ENCODE assay signal across 9 cellular contexts in genomic region chr2:73999881-74000597, GRCh38. TPM values are rescaled to one million over a fixed set of nuclear protein-coding genes. Genes with fewer than 3 reads are reported as not detected.
A peak's percentile ranks its signal among the peaks of the same experiment; 100 is the strongest.
DNase-seq lines count a peak whose midpoint lies in the region; ATAC-seq and TF ChIP-seq lines count a peak whose summit lies in the region.
"Had no signal": no experiment of that assay in that cellular context is flagged by ENCODE, and none has a peak within 500 bp of the region (broad histone marks: within the 10 kb centered on the region; RNA-seq: fewer than 3 reads in every experiment).

No MANE protein-coding gene starts in this region.

- H3K4me3 Mint-ChIP-seq in natural killer cell (peak overlapping the region; percentile 21), H9 (peak overlapping the region in 1 of 2 experiments; percentile 17; a peak in 2 of 5 replicates)

- H2BK15ac ChIP-seq in H9 (ENCODE audit: low read depth, low read length) = no peak overlapping the region

- WGBS in H9 (ENCODE audit: extremely low coverage, insufficient read length, low lambda C conversion rate) = no CpG with 5 or more reads among the region's 10 CpGs

- H3K27me3 Mint-ChIP-seq in natural killer cell (ENCODE audit: low read depth in 2 of 2) (no peaks in the 10 kb centered on the region), H9 (ENCODE audit: low read depth) (peaks cover 18% of the 10 kb centered on the region)

- H3K4me1 Mint-ChIP-seq in natural killer cell (peaks cover 62 to 74% of the 10 kb centered on the region in 2 donors), H9 (peaks cover 62 to 75% of the 10 kb centered on the region in 2 experiments)

- H3K23me2 ChIP-seq in H9 (ENCODE audit: insufficient read length, low read depth, low read length, poor library complexity, severe bottlenecking) = no peaks in the 10 kb centered on the region

- no peak overlapping the region for H2BK5ac ChIP-seq in H9 (ENCODE audit: insufficient read length, low read length)

- H3K36me3 ChIP-seq in BLaER1 (peaks cover 57% of the 10 kb centered on the region), ascending aorta (no peaks in the 10 kb centered on the region)

- H2BK120ac ChIP-seq in H9 (ENCODE audit: low read depth, low read length, poor library complexity, severe bottlenecking) = no peak overlapping the region

- intact Hi-C loops in natural killer cell (cut with micrococcal nuclease) (loop anchor here (2.0 to 10.0 kb wide), 2 partner anchors 13 to 95 kb away; no protein-coding TSS in a partner anchor), ascending aorta (cut with DNase I) (loop anchor here (5.0 kb wide), 1 partner anchor 122 kb away; no protein-coding TSS in a partner anchor)

- no peaks in the 10 kb centered on the region for H3K9me3 Mint-ChIP-seq in natural killer cell
- H3K9me3 Mint-ChIP-seq in H9 = no peaks in the 10 kb centered on the region; a peak in 1 of 5 replicates

- TF ChIP-seq CTCF in cardiac fibroblast (IDR thresholded peaks at IDR 0.05; ENCODE audit: low read depth, low read length) (no peak), natural killer cell (IDR thresholded peaks at IDR 0.05) (no peak), H9 (conservative IDR thresholded peaks at IDR 0.05) (no peak), ascending aorta (IDR thresholded peaks at IDR 0.05) (no peak)

- no peak overlapping the region for H3K18ac ChIP-seq in H9 (ENCODE audit: insufficient read length, low read depth, low read length)

- H4K91ac ChIP-seq in H9 (ENCODE audit: insufficient read length, low read depth, low read length) = no peak overlapping the region

- H3K36me3 Mint-ChIP-seq in natural killer cell = no peaks in the 10 kb centered on the region
- peaks cover 0 to 3% (median 0%) of the 10 kb centered on the region in 3 experiments; a peak in 3 of 7 replicates for H3K36me3 Mint-ChIP-seq in H9 (ENCODE audit: insufficient read depth in 1 of 3, low read depth in 3 of 3)

- H3K27ac Mint-ChIP-seq in natural killer cell (peak overlapping the region; percentile 79 to 92), H9 (no peak overlapping the region; a peak in 1 of 7 replicates)

- peak overlapping the region; percentile 99 for H3K4me2 ChIP-seq in BLaER1
- H3K4me2 ChIP-seq in H9 (ENCODE audit: insufficient read depth, insufficient read length, low read length) = no peak overlapping the region

- H3K27me3 ChIP-seq in BLaER1 (no peaks in the 10 kb centered on the region), H9 (ENCODE audit: insufficient read depth, low read length) (no peaks in the 10 kb centered on the region; the same call in 1 of the 2 replicates), ascending aorta (no peaks in the 10 kb centered on the region)

- H3K56ac ChIP-seq in H9 (ENCODE audit: insufficient read length, low read depth, low read length) = no peak overlapping the region

- no peak overlapping the region for H2AFZ ChIP-seq in H9 (ENCODE audit: low read length)

- H3K14ac ChIP-seq in H9 (ENCODE audit: insufficient read depth, low read length) = no peak overlapping the region

- no peak overlapping the region for H3K23ac ChIP-seq in H9 (ENCODE audit: insufficient read length, low read depth, low read length)

- H3K79me2 ChIP-seq in H9 (ENCODE audit: insufficient read depth, low read length) = peaks cover 2% of the 10 kb centered on the region; the same call in 1 of the 2 replicates

- H2AK5ac ChIP-seq in H9 (ENCODE audit: insufficient read length, low read length) = no peak overlapping the region

- no peak overlapping the region for H2BK20ac ChIP-seq in H9 (ENCODE audit: low read depth, low read length, poor library complexity, severe bottlenecking)

- no peak overlapping the region for H4K8ac ChIP-seq in H9 (replicated peaks; ENCODE audit: insufficient read length, low read depth, low read length)

- no peak overlapping the region for H3K4ac ChIP-seq in H9 (ENCODE audit: low read depth, low read length)

- H4K5ac ChIP-seq in H9 (ENCODE audit: insufficient read length, low read depth, low read length) = no peak overlapping the region

- H3K9me3 ChIP-seq in BLaER1 (no peaks in the 10 kb centered on the region), H9 (ENCODE audit: control insufficient read depth, low read depth, low read length) (no peaks in the 10 kb centered on the region), ascending aorta (no peaks in the 10 kb centered on the region)

- no peak overlapping the region for H3K27ac ChIP-seq in BLaER1
- no peak overlapping the region for H3K27ac ChIP-seq in H9 (ENCODE audit: insufficient read length, low read depth, low read length)
- H3K27ac ChIP-seq in ascending aorta = no peak overlapping the region

- ATAC-seq in natural killer cell = no peak
- ATAC-seq in GM19455 (IDR thresholded peaks at IDR 0.05; ENCODE audit: unreplicated experiment) = no peak

- H3K79me1 ChIP-seq in H9 (ENCODE audit: insufficient read depth, low read depth, low read length, poor library complexity, severe bottlenecking) = no peaks in the 10 kb centered on the region

- H4K20me1 ChIP-seq in BLaER1 = peaks cover 100% of the 10 kb centered on the region
- no peaks in the 10 kb centered on the region for H4K20me1 ChIP-seq in H9 (ENCODE audit: control insufficient read depth, insufficient read depth, insufficient read length)

- no peak overlapping the region for H2BK12ac ChIP-seq in H9 (ENCODE audit: insufficient read length, low read depth, low read length)

- peaks cover 98% of the 10 kb centered on the region for H3K4me1 ChIP-seq in BLaER1
- H3K4me1 ChIP-seq in H9 (ENCODE audit: insufficient read depth, low read length) = peaks cover 6% of the 10 kb centered on the region; the same call in 1 of the 2 replicates
- H3K4me1 ChIP-seq in ascending aorta = peaks cover 0 to 21% of the 10 kb centered on the region in 2 donors

- H3T11ph ChIP-seq in H9 (ENCODE audit: low read length) = no peak overlapping the region

- H3K9ac ChIP-seq in BLaER1 (peak overlapping the region; percentile 48; the same call in 1 of the 2 replicates), H9 (ENCODE audit: extremely low read depth, insufficient read length, low read length) (no peak overlapping the region)

- H3K4me3 ChIP-seq in BLaER1 = no peak overlapping the region
- H3K4me3 ChIP-seq in cardiac fibroblast (replicated peaks in 1 of 2; ENCODE audit: low read depth in 2 of 2, low read length in 2 of 2) = no peak overlapping the region
- no peak overlapping the region for H3K4me3 ChIP-seq in ascending aorta

- DNase-seq in HT-29 (ENCODE audit: low spot score) (peak; percentile 14), cardiac fibroblast (ENCODE audit: low read depth in 2 of 2) (peak; percentile 20 to 58), natural killer cell (no peak), H9 (no peak), ascending aorta (ENCODE audit: low spot score in 2 of 2) (no peak)
- no peak for DNase-seq in stimulated activated CD4-positive, alpha-beta T cell treated with anti-CD3 and anti-CD28 coated beads, Interleukin-4, amount 100 ng/mL, for 4 hours
- DNase-seq: central memory CD4-positive, alpha-beta T cell had no signal

RNA-seq across cellular contexts. Expression of gene TET3, which starts 15.3 kb away (rescaled TPM):
- 11.7 and 13.3 TPM in 2 replicates for total RNA-seq in HT-29 (2014; rRNA removed; shearing (Covaris generic))
- total RNA-seq in natural killer cell (10 to 100 TPM; 40.0 to 47.9 (median 45.3) TPM), H9 (2021) (21.8 and 24.7 TPM in 2 replicates), ascending aorta (22.7 TPM)

Comparison
In these comparisons a context has a peak if more than half of its experiments do, and no peak if none do; other contexts are left out.
1. DNase-seq: peak in HT-29 (single experiment) and cardiac fibroblast (2 of 2); none in natural killer cell (single experiment), H9 (single experiment), stimulated activated CD4-positive, alpha-beta T cell treated with anti-CD3 and anti-CD28 coated beads, Interleukin-4, amount 100 ng/mL, for 4 hours (0 of 2) and ascending aorta (0 of 2).
2. H3K27ac Mint-ChIP-seq: peak in natural killer cell (2 of 2); none in H9 (0 of 3).